Comparison of ENCODE assay signal across 18 cellular contexts in the genomic region with DNA sequence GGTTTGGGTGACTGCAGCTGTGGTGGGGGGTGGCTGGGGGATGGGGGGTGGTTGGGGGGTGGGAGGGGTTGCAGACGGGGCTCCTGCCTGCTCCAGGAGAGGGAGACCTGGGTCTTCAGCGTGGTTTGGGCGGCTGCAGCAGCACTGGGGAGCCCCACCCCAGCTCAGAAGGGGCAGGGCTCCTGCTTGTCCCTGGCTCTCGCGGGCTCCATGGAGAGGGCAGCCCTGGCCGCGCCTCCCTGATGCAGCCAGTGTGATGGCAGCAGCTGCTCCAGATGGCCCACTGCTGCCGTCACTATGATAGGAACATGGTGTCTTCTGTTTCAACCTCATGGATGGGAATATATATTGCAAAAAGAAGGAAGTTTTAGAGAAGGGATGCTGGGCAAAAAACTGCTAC. TPM values are rescaled to one million over a fixed set of nuclear protein-coding genes. Genes with fewer than 3 reads are reported as not detected.
"Had no signal": no experiment of that assay in that cellular context is flagged by ENCODE, and none has a peak within 500 bp of the region (broad histone marks: within the 10 kb centered on the region; RNA-seq: fewer than 3 reads in every experiment).

No MANE protein-coding gene starts in this region.

- H3K9me3 Mint-ChIP-seq: activated CD4-positive, alpha-beta memory T cell treated with anti-CD3 and anti-CD28 coated beads, Interleukin-2, amount 10 ng/mL, durations not matched to agents 7 days and 5 days; activated T-cell treated with anti-CD3 and anti-CD28 coated beads, Interleukin-2, amount 50 U/mL, for 4 hours; mesothelial cell of epicardium; nephron progenitor cell; stimulated activated naive CD8-positive, alpha-beta T cell treated with anti-CD3 and anti-CD28 coated beads, Interleukin-15, amount 100 ng/mL, for 72 hours had no signal

- H3K27me3 ChIP-seq: adrenal gland, colonic mucosa, foreskin keratinocyte, ovary, sigmoid colon, testis had no signal

- H3K4me3 ChIP-seq: adrenal gland, colonic mucosa, ovary, sigmoid colon, testis had no signal

- H3K36me3 ChIP-seq: adrenal gland, colonic mucosa, ovary, sigmoid colon had no signal

- H3K27me3 Mint-ChIP-seq: activated CD4-positive, alpha-beta memory T cell treated with anti-CD3 and anti-CD28 coated beads, Interleukin-2, amount 10 ng/mL, durations not matched to agents 7 days and 5 days; activated naive CD4-positive, alpha-beta T cell treated with anti-CD3 and anti-CD28 coated beads, Interleukin-2, amount 50 U/mL, for 24 hours; stimulated activated naive CD8-positive, alpha-beta T cell treated with anti-CD3 and anti-CD28 coated beads, Interleukin-15, amount 100 ng/mL, for 72 hours had no signal

- H3K4me3 Mint-ChIP-seq: activated CD4-positive, alpha-beta memory T cell treated with anti-CD3 and anti-CD28 coated beads, Interleukin-2, amount 10 ng/mL, durations not matched to agents 7 days and 5 days; activated naive CD4-positive, alpha-beta T cell treated with anti-CD3 and anti-CD28 coated beads, Interleukin-2, amount 50 U/mL, for 24 hours; activated T-cell treated with anti-CD3 and anti-CD28 coated beads, Interleukin-2, amount 50 U/mL, for 4 hours; immature natural killer cell; mesothelial cell of epicardium; nephron progenitor cell; stimulated activated naive CD8-positive, alpha-beta T cell treated with anti-CD3 and anti-CD28 coated beads, Interleukin-15, amount 100 ng/mL, for 72 hours had no signal

- DNase-seq: activated CD4-positive, alpha-beta memory T cell treated with anti-CD3 and anti-CD28 coated beads, Interleukin-2, amount 10 ng/mL, durations not matched to agents 7 days and 5 days; activated effector memory CD4-positive, alpha-beta T cell treated with anti-CD3 and anti-CD28 coated beads, Interleukin-2, amount 50 U/mL, for 16 hours; activated T-cell treated with anti-CD3 and anti-CD28 coated beads, Interleukin-2, amount 50 U/mL, for 4 hours; adrenal gland; central memory CD4-positive, alpha-beta T cell; colonic mucosa; head of caudate nucleus; immature natural killer cell; nephron progenitor cell; ovary; sigmoid colon; stimulated activated CD4-positive, alpha-beta T cell treated with anti-CD3 and anti-CD28 coated beads, Interleukin-1b, Interleukin-23, amount 100 ng/mL, for 48 hours; testis had no signal

- ATAC-seq: activated T-cell treated with anti-CD3 and anti-CD28 coated beads, Interleukin-2, amount 50 U/mL, for 4 hours; stimulated activated naive CD8-positive, alpha-beta T cell treated with anti-CD3 and anti-CD28 coated beads, Interleukin-15, amount 100 ng/mL, for 72 hours had no signal

- H3K27ac ChIP-seq: adrenal gland, colonic mucosa, foreskin keratinocyte, ovary, sigmoid colon, testis, VCaP had no signal

- H3K4me1 Mint-ChIP-seq: activated CD4-positive, alpha-beta memory T cell treated with anti-CD3 and anti-CD28 coated beads, Interleukin-2, amount 10 ng/mL, durations not matched to agents 7 days and 5 days; activated naive CD4-positive, alpha-beta T cell treated with anti-CD3 and anti-CD28 coated beads, Interleukin-2, amount 50 U/mL, for 24 hours; immature natural killer cell; mesothelial cell of epicardium; nephron progenitor cell; stimulated activated naive CD8-positive, alpha-beta T cell treated with anti-CD3 and anti-CD28 coated beads, Interleukin-15, amount 100 ng/mL, for 72 hours had no signal

- H3K9me3 ChIP-seq: adrenal gland, colonic mucosa, ovary, sigmoid colon, testis had no signal

- H3K36me3 Mint-ChIP-seq: activated naive CD4-positive, alpha-beta T cell treated with anti-CD3 and anti-CD28 coated beads, Interleukin-2, amount 50 U/mL, for 24 hours; immature natural killer cell; mesothelial cell of epicardium had no signal

- H3K27ac Mint-ChIP-seq: activated CD4-positive, alpha-beta memory T cell treated with anti-CD3 and anti-CD28 coated beads, Interleukin-2, amount 10 ng/mL, durations not matched to agents 7 days and 5 days; activated naive CD4-positive, alpha-beta T cell treated with anti-CD3 and anti-CD28 coated beads, Interleukin-2, amount 50 U/mL, for 24 hours; immature natural killer cell; mesothelial cell of epicardium; nephron progenitor cell; stimulated activated naive CD8-positive, alpha-beta T cell treated with anti-CD3 and anti-CD28 coated beads, Interleukin-15, amount 100 ng/mL, for 72 hours had no signal

- H3K4me1 ChIP-seq: adrenal gland, colonic mucosa, sigmoid colon, testis had no signal

RNA-seq across cellular contexts. Expression of a gene that starts 22.9 kb away (rescaled TPM):
- total RNA-seq: activated CD4-positive, alpha-beta memory T cell treated with anti-CD3 and anti-CD28 coated beads, Interleukin-2, amount 10 ng/mL, durations not matched to agents 7 days and 5 days; activated T-cell treated with anti-CD3 and anti-CD28 coated beads, Interleukin-2, amount 50 U/mL, for 4 hours had no signal
